In genomic region chr7:131897016-131897789, GRCh38 we compare ENCODE assay signal across 1 cellular context.
TF ChIP-seq lines count a peak whose summit lies in the region.

No MANE protein-coding gene starts in this region.

TF ChIP-seq in HEK293, 187 proteins besides CTCF, POLR2A, EP300 and RAD21 (continued from another document and continues in another):
- TF ChIP-seq ZNF354C (tag by site-specific recombination; IDR thresholded peaks at IDR 0.05; ENCODE audit: borderline replicate concordance, low read depth) (no peak), SETDB1 (IDR thresholded peaks at IDR 0.05; ENCODE audit: insufficient read length, low read length) (no peak), ZBTB1 (tag by site-specific recombination; IDR thresholded peaks at IDR 0.05) (peak; percentile 64; the same call in 1 of the 2 replicates), ZNF248 (tag by site-specific recombination; IDR thresholded peaks at IDR 0.05) (no peak), ZNF184 (tag by site-specific recombination; IDR thresholded peaks at IDR 0.05) (no peak), ELK4 (IDR thresholded peaks at IDR 0.05; ENCODE audit: borderline replicate concordance, low read depth, low read length) (no peak), ZNF2 (tag by site-specific recombination; IDR thresholded peaks at IDR 0.05) (peak; percentile 49; the same call in 1 of the 2 replicates), ZNF629 (tag by site-specific recombination; IDR thresholded peaks at IDR 0.05) (peak; percentile 86), ZNF585B (tag by site-specific recombination; IDR thresholded peaks at IDR 0.05) (no peak), ZSCAN30 (tag by site-specific recombination; IDR thresholded peaks at IDR 0.05) (0 out of 2 replicates have a peak, but pooled peaks have one; percentile 63), KLF17 (tag by site-specific recombination; IDR thresholded peaks at IDR 0.05) (peak; percentile 95), MYNN (tag by site-specific recombination; IDR thresholded peaks at IDR 0.05; ENCODE audit: borderline replicate concordance) (peak; percentile 55; the same call in 1 of the 2 replicates), KLF8 (tag by site-specific recombination; IDR thresholded peaks at IDR 0.05) (no peak), HOXA7 (CRISPR knock-in tag; IDR thresholded peaks at IDR 0.05; ENCODE audit: borderline replicate concordance) (no peak), ZNF132 (tag by site-specific recombination; IDR thresholded peaks at IDR 0.05; ENCODE audit: borderline replicate concordance) (no peak), ZSCAN23 (tag by site-specific recombination; IDR thresholded peaks at IDR 0.05) (0 out of 2 replicates have a peak, but pooled peaks have one; percentile 14), ZNF677 (tag by site-specific recombination; IDR thresholded peaks at IDR 0.05) (no peak), INSM2 (tag by site-specific recombination; IDR thresholded peaks at IDR 0.05) (peak; percentile 90), ZNF501 (tag by site-specific recombination; IDR thresholded peaks at IDR 0.05) (no peak), ZNF596 (tag by site-specific recombination; IDR thresholded peaks at IDR 0.05) (peak; percentile 55; the same call in 1 of the 2 replicates), ZNF548 (tag by site-specific recombination; IDR thresholded peaks at IDR 0.05) (no peak), PRDM6 (tag by site-specific recombination; IDR thresholded peaks at IDR 0.05) (peak; percentile 55), ZNF335 (tag by site-specific recombination; conservative IDR thresholded peaks at IDR 0.05) (peak; percentile 67), ZEB2 (tag by site-specific recombination; IDR thresholded peaks at IDR 0.05) (peak; percentile 89), ZNF561 (tag by site-specific recombination; IDR thresholded peaks at IDR 0.05; ENCODE audit: borderline replicate concordance) (peak; percentile 50; the same call in 1 of the 2 replicates), ZNF239 (tag by site-specific recombination; IDR thresholded peaks at IDR 0.05) (no peak), BCL11A (tag by site-specific recombination; IDR thresholded peaks at IDR 0.05; ENCODE audit: low read depth) (no peak), SCRT1 (tag by site-specific recombination; IDR thresholded peaks at IDR 0.05; ENCODE audit: borderline replicate concordance) (no peak), ZNF791 (tag by site-specific recombination; IDR thresholded peaks at IDR 0.05) (no peak), HIC1 (tag by site-specific recombination; IDR thresholded peaks at IDR 0.05) (peak; percentile 90), ZNF311 (tag by site-specific recombination; IDR thresholded peaks at IDR 0.05; ENCODE audit: borderline replicate concordance) (no peak), ZNF624 (tag by site-specific recombination; IDR thresholded peaks at IDR 0.05) (no peak), GLIS2 (tag by site-specific recombination; IDR thresholded peaks at IDR 0.05) (peak; percentile 66), ZNF23 (tag by site-specific recombination; IDR thresholded peaks at IDR 0.05; ENCODE audit: borderline replicate concordance) (no peak), PRDM1 (tag by site-specific recombination; IDR thresholded peaks at IDR 0.05) (no peak), PRDM4 (tag by site-specific recombination; IDR thresholded peaks at IDR 0.05) (peak; percentile 62; the same call in 1 of the 2 replicates), ZNF776 (tag by site-specific recombination; IDR thresholded peaks at IDR 0.05; ENCODE audit: borderline replicate concordance) (no peak), PRDM10 (tag by site-specific recombination; IDR thresholded peaks at IDR 0.05) (peak; percentile 46; the same call in 1 of the 2 replicates), AEBP2 (tag by site-specific recombination; IDR thresholded peaks at IDR 0.05; ENCODE audit: borderline replicate concordance) (no peak), WT1 (tag by site-specific recombination; IDR thresholded peaks at IDR 0.05) (peak; percentile 94), ZNF521 (tag by site-specific recombination; IDR thresholded peaks at IDR 0.05) (no peak), ZNF785 (tag by site-specific recombination; IDR thresholded peaks at IDR 0.05) (peak; percentile 29; the same call in 1 of the 2 replicates), ZNF202 (tag by site-specific recombination; IDR thresholded peaks at IDR 0.05; ENCODE audit: borderline replicate concordance) (no peak), ZNF138 (tag by site-specific recombination; IDR thresholded peaks at IDR 0.05; ENCODE audit: borderline replicate concordance) (no peak), ZNF558 (tag by site-specific recombination; IDR thresholded peaks at IDR 0.05) (no peak), ZNF580 (tag by site-specific recombination; IDR thresholded peaks at IDR 0.05) (no peak), YY2 (tag by site-specific recombination; IDR thresholded peaks at IDR 0.05) (no peak), ZNF426 (tag by site-specific recombination; IDR thresholded peaks at IDR 0.05) (no peak), ZFP69B (tag by site-specific recombination; IDR thresholded peaks at IDR 0.05) (peak; percentile 85), ZNF423 (tag by site-specific recombination; IDR thresholded peaks at IDR 0.05) (peak; percentile 90), ZNF10 (tag by site-specific recombination; IDR thresholded peaks at IDR 0.05) (no peak), ZNF223 (tag by site-specific recombination; IDR thresholded peaks at IDR 0.05) (peak; percentile 32; the same call in 1 of the 2 replicates), KLF9 (tag by site-specific recombination; IDR thresholded peaks at IDR 0.05; ENCODE audit: low read depth) (peak; percentile 23; the same call in 1 of the 2 replicates)
